In the genomic region with DNA sequence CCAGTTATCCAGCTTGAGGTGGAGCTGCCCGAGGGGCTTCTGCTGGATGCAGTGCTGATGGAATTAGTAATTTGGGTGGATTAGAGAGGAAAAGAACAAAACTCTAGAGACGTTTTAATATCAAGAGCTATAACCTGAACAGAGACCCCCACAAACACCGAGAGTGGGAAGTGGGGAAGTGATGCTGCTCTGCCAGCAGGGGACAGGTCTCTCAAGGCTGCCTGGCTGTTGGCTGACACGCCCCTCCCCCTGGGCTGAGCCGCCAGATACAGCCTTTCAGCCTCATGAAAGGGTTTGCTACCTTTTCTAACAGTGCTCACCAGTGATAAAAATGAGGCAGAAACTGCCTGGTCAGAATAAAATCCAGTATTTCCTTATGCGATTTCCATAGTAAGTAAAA, we compare ENCODE assay signal across 20 cellular contexts. TPM values are rescaled to one million over a fixed set of nuclear protein-coding genes. Genes with fewer than 3 reads are reported as not detected.
DNase-seq lines count a peak whose midpoint lies in the region; ATAC-seq and TF ChIP-seq lines count a peak whose summit lies in the region.
"Had no signal": no experiment of that assay in that cellular context is flagged by ENCODE, and none has a peak within 500 bp of the region (broad histone marks: within the 10 kb centered on the region; RNA-seq: fewer than 3 reads in every experiment).

No MANE protein-coding gene starts in this region.

- no peak overlapping the region for H2AK5ac ChIP-seq in H9 (ENCODE audit: insufficient read length, low read length)

- no peak overlapping the region for H4K5ac ChIP-seq in H9 (ENCODE audit: insufficient read length, low read depth, low read length)

- H3K4me2 ChIP-seq in H9 (ENCODE audit: insufficient read depth, insufficient read length, low read length) (no peak overlapping the region), neural progenitor cell (peak overlapping the region; percentile 38)

- H3K14ac ChIP-seq in H9 (ENCODE audit: insufficient read depth, low read length) = no peak overlapping the region

- H3K9ac ChIP-seq in H9 (ENCODE audit: extremely low read depth, insufficient read length, low read length) (no peak overlapping the region), endodermal cell (ENCODE audit: extremely low read depth, low read length, poor library complexity, severe bottlenecking) (no peak overlapping the region), neural progenitor cell (no peak overlapping the region)

- H3K4ac ChIP-seq in H9 (ENCODE audit: low read depth, low read length) = no peak overlapping the region

- TF ChIP-seq CTCF in H9 (conservative IDR thresholded peaks at IDR 0.05) = peak; percentile 55
- peak; percentile 71 for TF ChIP-seq CTCF in endodermal cell (conservative IDR thresholded peaks at IDR 0.05)
- TF ChIP-seq CTCF in neural progenitor cell (IDR thresholded peaks at IDR 0.05) = peak; percentile 57

- no peak overlapping the region for H3K18ac ChIP-seq in H9 (ENCODE audit: insufficient read length, low read depth, low read length)

- H3K27me3 Mint-ChIP-seq in H9 (ENCODE audit: low read depth) = no peaks in the 10 kb centered on the region
- H3K27me3 Mint-ChIP-seq in endodermal cell (ENCODE audit: insufficient read depth) = no peaks in the 10 kb centered on the region
- peaks cover 7% of the 10 kb centered on the region for H3K27me3 Mint-ChIP-seq in neural progenitor cell (ENCODE audit: insufficient read depth, low read depth)

- no peak overlapping the region for H3K56ac ChIP-seq in H9 (ENCODE audit: insufficient read length, low read depth, low read length)

- peaks cover 86% of the 10 kb centered on the region for H3K36me3 ChIP-seq in endodermal cell (ENCODE audit: control insufficient read depth, insufficient read depth, low read length)
- no peaks in the 10 kb centered on the region for H3K36me3 ChIP-seq in neural progenitor cell

- no peak overlapping the region for H4K8ac ChIP-seq in H9 (replicated peaks; ENCODE audit: insufficient read length, low read depth, low read length)

- H3K4me1 ChIP-seq in H9 (ENCODE audit: insufficient read depth, low read length) (peaks cover 19% of the 10 kb centered on the region; the same call in 1 of the 2 replicates), endodermal cell (ENCODE audit: control insufficient read depth, insufficient read depth, low read length) (peaks cover 34% of the 10 kb centered on the region), neural progenitor cell (peaks cover 45% of the 10 kb centered on the region)

- H3K79me2 ChIP-seq in H9 (ENCODE audit: insufficient read depth, low read length) (no peaks in the 10 kb centered on the region), neural progenitor cell (ENCODE audit: low read depth) (peaks cover 5% of the 10 kb centered on the region)

- H3K4me3 ChIP-seq in endodermal cell (ENCODE audit: low read length) = no peak overlapping the region
- H3K4me3 ChIP-seq in neural progenitor cell = no peak overlapping the region
- H3K4me3 ChIP-seq: BLaER1, left lung, MG63, spleen, thoracic aorta had no signal

- H2AFZ ChIP-seq in H9 (ENCODE audit: low read length) (no peak overlapping the region), neural progenitor cell (replicated peaks) (no peak overlapping the region)

- H3K27me3 ChIP-seq in H9 (ENCODE audit: insufficient read depth, low read length) = no peaks in the 10 kb centered on the region
- no peaks in the 10 kb centered on the region for H3K27me3 ChIP-seq in endodermal cell (ENCODE audit: control insufficient read depth, insufficient read depth, low read length, poor library complexity, severe bottlenecking)
- no peaks in the 10 kb centered on the region for H3K27me3 ChIP-seq in neural progenitor cell
- H3K27me3 ChIP-seq: BLaER1, left lung, MG63, spleen had no signal

- no peak overlapping the region for H2BK12ac ChIP-seq in H9 (ENCODE audit: insufficient read length, low read depth, low read length)

- H3K23ac ChIP-seq in H9 (ENCODE audit: insufficient read length, low read depth, low read length) = no peak overlapping the region

- H3F3A ChIP-seq in neural progenitor cell (ENCODE audit: low read depth) = peaks cover 47% of the 10 kb centered on the region

- H3K4me3 Mint-ChIP-seq in H9 (no peak overlapping the region), endodermal cell (no peak overlapping the region), neural progenitor cell (peak overlapping the region; percentile 46)

- H3K79me1 ChIP-seq in H9 (ENCODE audit: insufficient read depth, low read depth, low read length, poor library complexity, severe bottlenecking) = peaks cover 3% of the 10 kb centered on the region

- DNase-seq in H9 (peak; percentile 67), NCI-H82 treated with DMSO at 0.1 percent for 48 hours (lab: John Stamatoyannopoulos, UW; ENCODE audit: unreplicated experiment) (peak; percentile 33), endodermal cell (peak; percentile 86), neural progenitor cell (ENCODE audit: low spot score) (peak; percentile 77), glomerular visceral epithelial cell (ENCODE audit: extremely low spot score) (no peak), COLO829 (ENCODE audit: low spot score) (no peak)
- DNase-seq: activated CD4-positive, alpha-beta T cell treated with anti-CD3 and anti-CD28 coated beads for 1 hour; cerebellar nuclear complex; foreskin fibroblast; MG63; NCI-H187 treated with DMSO at 0.1 percent for 48 hours; OCI-M1; spleen had no signal

- peaks cover 50 to 95% (median 93%) of the 10 kb centered on the region in 3 experiments for H3K36me3 Mint-ChIP-seq in H9 (ENCODE audit: insufficient read depth in 1 of 3, low read depth in 3 of 3)
- peaks cover 82% of the 10 kb centered on the region for H3K36me3 Mint-ChIP-seq in endodermal cell (ENCODE audit: low read depth)
- peaks cover 56% of the 10 kb centered on the region for H3K36me3 Mint-ChIP-seq in neural progenitor cell

- no peak overlapping the region for H4K91ac ChIP-seq in H9 (ENCODE audit: insufficient read length, low read depth, low read length)

- no peak overlapping the region for H2BK20ac ChIP-seq in H9 (ENCODE audit: low read depth, low read length, poor library complexity, severe bottlenecking)

- H2BK15ac ChIP-seq in H9 (ENCODE audit: low read depth, low read length) = no peak overlapping the region

- H4K20me1 ChIP-seq in H9 (ENCODE audit: control insufficient read depth, insufficient read depth, insufficient read length) (no peaks in the 10 kb centered on the region), neural progenitor cell (ENCODE audit: low read depth) (peaks cover 58% of the 10 kb centered on the region)

- H3K9me3 ChIP-seq in H9 (ENCODE audit: control insufficient read depth, low read depth, low read length) (no peaks in the 10 kb centered on the region), endodermal cell (ENCODE audit: control insufficient read depth, low read length) (no peaks in the 10 kb centered on the region), neural progenitor cell (ENCODE audit: low read depth) (no peaks in the 10 kb centered on the region)
- H3K9me3 ChIP-seq: BLaER1, left lung, MG63, spleen, thoracic aorta had no signal

- peak overlapping the region; percentile 37 for H3K27ac ChIP-seq in H9 (ENCODE audit: insufficient read length, low read depth, low read length)
- no peak overlapping the region for H3K27ac ChIP-seq in endodermal cell (ENCODE audit: low read depth, low read length)
- no peak overlapping the region for H3K27ac ChIP-seq in neural progenitor cell
- H3K27ac ChIP-seq: left lung, spleen, thoracic aorta had no signal

- H2BK120ac ChIP-seq in H9 (ENCODE audit: low read depth, low read length, poor library complexity, severe bottlenecking) = no peak overlapping the region

- WGBS in H9 (ENCODE audit: extremely low coverage, insufficient read length, low lambda C conversion rate) = no CpG with 5 or more reads among the region's 6 CpGs
- WGBS in endodermal cell (ENCODE audit: insufficient coverage in 1 of 2, insufficient read length in 1 of 2), 2 experiments = 48 to 67% methylated on average over 2 to 6 of the region's 6 CpGs

- no peak overlapping the region for H2BK5ac ChIP-seq in H9 (ENCODE audit: insufficient read length, low read length)

- peak overlapping the region in 2 of 3 experiments; percentile 95 to 98; a peak in 4 of 7 replicates for H3K27ac Mint-ChIP-seq in H9
- peak overlapping the region; percentile 24 for H3K27ac Mint-ChIP-seq in endodermal cell
- peak overlapping the region; percentile 33 for H3K27ac Mint-ChIP-seq in neural progenitor cell

- H3K23me2 ChIP-seq in H9 (ENCODE audit: insufficient read length, low read depth, low read length, poor library complexity, severe bottlenecking) = no peaks in the 10 kb centered on the region

- no peak overlapping the region for H3T11ph ChIP-seq in H9 (ENCODE audit: low read length)

- ATAC-seq in GM21786 (IDR thresholded peaks at IDR 0.05; ENCODE audit: unreplicated experiment) = no peak
- no peak for ATAC-seq in GM18867 (IDR thresholded peaks at IDR 0.05; ENCODE audit: unreplicated experiment)
- ATAC-seq: HCT116, left lung had no signal

- H3K9me3 Mint-ChIP-seq in H9 (no peaks in the 10 kb centered on the region), endodermal cell (no peaks in the 10 kb centered on the region), neural progenitor cell (no peaks in the 10 kb centered on the region)

- H3K4me1 Mint-ChIP-seq in H9 (peaks cover 54 to 56% of the 10 kb centered on the region in 2 experiments), endodermal cell (peaks cover 52% of the 10 kb centered on the region), neural progenitor cell (peaks cover 70% of the 10 kb centered on the region)

RNA-seq across cellular contexts. Expression of a gene that starts 9.6 kb away (rescaled TPM):
- total RNA-seq in H9 (2021) = 82.0 and 91.8 TPM in 2 replicates
- total RNA-seq in endodermal cell = 10 to 100 TPM; 62.0 to 75.8 TPM
- polyA plus RNA-seq in endodermal cell (2013, experiment 1 of 2) = 72.5 TPM
- polyA plus RNA-seq in endodermal cell (2013, experiment 2 of 2) = 67.0 TPM
- 31.8 and 53.4 TPM in 2 replicates for total RNA-seq in neural progenitor cell (ENCODE audit: low replicate concordance)

RNA-seq across cellular contexts. Expression of a gene that starts 24.5 kb away (rescaled TPM):
- total RNA-seq in H9 (2021) (not detected in 2 replicates), endodermal cell (not detected), neural progenitor cell (ENCODE audit: low replicate concordance) (not detected in 2 replicates)
- not detected for polyA plus RNA-seq in endodermal cell (2013, experiment 1 of 2)
- not detected for polyA plus RNA-seq in endodermal cell (2013, experiment 2 of 2)
- total RNA-seq: left lung, spleen, thoracic aorta had no signal
- polyA plus RNA-seq: adipose tissue, spleen had no signal

RNA-seq across cellular contexts. Expression of a gene that starts 32.6 kb away (rescaled TPM):
- total RNA-seq in H9 (2021) (0.29 and 0.46 TPM in 2 replicates), endodermal cell (not detected), neural progenitor cell (ENCODE audit: low replicate concordance) (2.9 and 4.6 TPM in 2 replicates)
- polyA plus RNA-seq in endodermal cell (2013, experiment 1 of 2) = 1.1 TPM
- polyA plus RNA-seq in endodermal cell (2013, experiment 2 of 2) = 2.3 TPM

Comparison
In these comparisons a context has a peak if more than half of its experiments do, and no peak if none do; other contexts are left out.
1. DNase-seq: peak in H9 (single experiment), NCI-H82 treated with DMSO at 0.1 percent for 48 hours (single experiment), endodermal cell (single experiment) and neural progenitor cell (single experiment); none in glomerular visceral epithelial cell (single experiment) and COLO829 (single experiment).
2. H3K27ac Mint-ChIP-seq: peak in every context shown above with its lines; median percentile 96 in H9; 33 in neural progenitor cell; 24 in endodermal cell.
3. Peak in every context shown above with its lines, with median percentiles within 50 percentile points of each other: CTCF ChIP-seq.